26 cellular contexts compared by ENCODE assay signal in genomic region chr22:32849501-32849900, GRCh38. TPM values are rescaled to one million over a fixed set of nuclear protein-coding genes. Genes with fewer than 3 reads are reported as not detected.
DNase-seq lines count a peak whose midpoint lies in the region; ATAC-seq, FAIRE-seq and TF ChIP-seq lines count a peak whose summit lies in the region.
"Had no signal": no experiment of that assay in that cellular context is flagged by ENCODE, and none has a peak within 500 bp of the region (broad histone marks: within the 10 kb centered on the region; RNA-seq: fewer than 3 reads in every experiment).

No MANE protein-coding gene starts in this region.

- H3K79me2 ChIP-seq in K562 (ENCODE audit: control insufficient read depth, insufficient read depth, low read length) (no peaks in the 10 kb centered on the region), osteoblast (ENCODE audit: insufficient read depth, low read length) (peaks cover 76% of the 10 kb centered on the region)

- H3K9me1 ChIP-seq in K562 (ENCODE audit: control insufficient read depth, insufficient read depth, low read length): no peaks in the 10 kb centered on the region

- H3K4me1 ChIP-seq in K562 (replicated peaks in 1 of 2; ENCODE audit: control insufficient read depth in 2 of 2, insufficient read depth in 2 of 2, low read length in 2 of 2) (peaks cover 4 to 10% of the 10 kb centered on the region in 2 experiments; a peak in 3 of 5 replicates), thyroid gland (peaks cover 88 to 99% of the 10 kb centered on the region in 2 donors), osteoblast (ENCODE audit: insufficient read depth, low read length) (peaks cover 9% of the 10 kb centered on the region)

- H2AFZ ChIP-seq in K562 (ENCODE audit: low read depth, low read length) (no peak overlapping the region), osteoblast (ENCODE audit: low read length) (no peak overlapping the region)

- H3K36me3 ChIP-seq in K562 (ENCODE audit: control insufficient read depth, insufficient read depth, low read length) (no peaks in the 10 kb centered on the region), thyroid gland (no peaks in the 10 kb centered on the region), osteoblast (ENCODE audit: insufficient read depth, low read length) (peaks cover 88% of the 10 kb centered on the region)

- no peak for FAIRE-seq in K562 (lab: Jason Lieb, UNC)

- CTCF ChIA-PET in K562 (lab: Yijun Ruan, JAX; ENCODE audit: low intra/inter-chr PET ratio): no interaction called here

- H3K27ac ChIP-seq in K562 (ENCODE audit: extremely low read depth, low read depth, low read length): no peak overlapping the region
- peak overlapping the region; percentile 95 to 97 (median 96) for H3K27ac ChIP-seq in thyroid gland
- H3K27ac ChIP-seq in osteoblast (ENCODE audit: low read depth, low read length): no peak overlapping the region
- H3K27ac ChIP-seq: 22Rv1, cardiac muscle cell had no signal

- TF ChIP-seq EP300 in K562 (IDR thresholded peaks at IDR 0.05; ENCODE audit: low read length): no peak

- no peak for ATAC-seq in K562
- no peak for ATAC-seq in GM21360 (IDR thresholded peaks at IDR 0.05; ENCODE audit: unreplicated experiment)
- no peak for ATAC-seq in HG02885 (IDR thresholded peaks at IDR 0.05; ENCODE audit: poor library complexity, unreplicated experiment)
- ATAC-seq: activated CD8-positive, alpha-beta T cell treated with anti-CD3 and anti-CD28 coated beads for 36 hours; activated T-helper 17 cell treated with anti-CD3 and anti-CD28 coated beads, Interleukin-2, amount 50 U/mL, for 72 hours; esophagus mucosa had no signal

- H4K20me1 ChIP-seq in K562 (replicated peaks; ENCODE audit: control insufficient read depth, insufficient read depth, low read length) (no peaks in the 10 kb centered on the region), osteoblast (ENCODE audit: insufficient read depth, low read length) (peaks cover 94% of the 10 kb centered on the region)

- in situ Hi-C loops in K562 (cut with MboI): no loop called here

- H3K9ac ChIP-seq in K562 (ENCODE audit: insufficient read depth in 1 of 2, low read depth in 2 of 2, low read length in 2 of 2): no peak overlapping the region
- H3K9ac ChIP-seq: SK-N-SH had no signal

- POLR2A ChIA-PET in K562 (lab: Yijun Ruan, JAX): interaction anchor here (1.1 kb wide), 1 partner anchor 10 kb away, joined by 5 read pairs; no protein-coding TSS in a partner anchor

- no TSS peak for BruUV-seq in K562 (replicated peaks; lab: Mats Ljungman, UMichigan)

- H3K9me3 ChIP-seq in K562 (replicated peaks; ENCODE audit: control insufficient read depth, insufficient read depth, low read depth, low read length): no peaks in the 10 kb centered on the region
- no peaks in the 10 kb centered on the region for H3K9me3 ChIP-seq in thyroid gland
- no peaks in the 10 kb centered on the region for H3K9me3 ChIP-seq in osteoblast (ENCODE audit: low read depth, low read length)
- H3K9me3 ChIP-seq: SK-N-SH, tibial nerve had no signal

- no peak for TF ChIP-seq POLR2A in K562 (conservative IDR thresholded peaks at IDR 0.05)
- TF ChIP-seq POLR2A in thyroid gland (IDR thresholded peaks at IDR 0.05): no peak

- intact Hi-C loops in K562 (cut with micrococcal nuclease) (no loop called here), thyroid gland (cut with DNase I) (no loop called here)

- H3K27me3 ChIP-seq in K562 (ENCODE audit: control insufficient read depth in 2 of 2, insufficient read depth in 2 of 2, low read length in 2 of 2) (peaks cover 0 to 22% of the 10 kb centered on the region in 2 experiments; a peak in 2 of 5 replicates), thyroid gland (no peaks in the 10 kb centered on the region), osteoblast (ENCODE audit: insufficient read depth, low read length) (no peaks in the 10 kb centered on the region)
- H3K27me3 ChIP-seq: cardiac muscle cell, tibial nerve had no signal

- no peak for TF ChIP-seq RAD21 in K562 (CRISPR knock-in tag; conservative IDR thresholded peaks at IDR 0.05 in 1 of 2, IDR thresholded peaks at IDR 0.05 in 1 of 2)

- 15% methylated on average over 4 of the region's 4 CpGs for WGBS in K562 (ENCODE audit: insufficient coverage, low coverage, missing lambda C conversion rate)
- WGBS in thyroid gland, 2 donors: 47% methylated on average over 3 to 4 of the region's 4 CpGs

- H3K4me2 ChIP-seq in K562 (ENCODE audit: insufficient read depth, low read length): no peak overlapping the region
- no peak overlapping the region for H3K4me2 ChIP-seq in osteoblast (ENCODE audit: insufficient read depth, low read length)
- H3K4me2 ChIP-seq: SK-N-SH had no signal

- DNase-seq in DMS 273 (lab: John Stamatoyannopoulos, UW; ENCODE audit: unreplicated experiment) (peak; percentile 14), DMS 273 treated with DMSO at 0.1 percent for 48 hours (lab: John Stamatoyannopoulos, UW) (no peak), K562 (ENCODE audit: extremely low read depth in 1 of 4, low spot score in 3 of 4) (no peak), medulla oblongata (ENCODE audit: extremely low spot score) (peak; percentile 19), thyroid gland (peak; percentile 46 to 56), osteoblast (ENCODE audit: insufficient read length, low spot score, missing footprints) (no peak)
- DNase-seq: activated CD4-positive, CD25-positive, alpha-beta regulatory T cell treated with anti-CD3 and anti-CD28 coated beads, Interleukin-2, amount 50 U/mL, for 72 hours; activated CD8-positive, alpha-beta T cell treated with anti-CD3 and anti-CD28 coated beads for 36 hours; anterior cingulate cortex; Calu3; HCEC 1CT; islet precursor cell; NCI-H1105 treated with DMSO at 0.1 percent for 48 hours; NCI-H2029; NCI-H446; NCI-H774; SK-N-SH; stimulated activated naive CD4-positive, alpha-beta T cell treated with Interleukin-2 at 50 U/mL for 16 hours had no signal

- TF ChIP-seq CTCF in K562 (IDR thresholded peaks at IDR 0.05 in 2 of 3, conservative IDR thresholded peaks at IDR 0.05 in 1 of 3; ENCODE audit: insufficient read depth in 2 of 3, low read depth in 1 of 3, low read length in 3 of 3): no peak
- TF ChIP-seq CTCF in thyroid gland (IDR thresholded peaks at IDR 0.05): no peak
- TF ChIP-seq CTCF in osteoblast (IDR thresholded peaks at IDR 0.05; ENCODE audit: extremely low read depth, low read depth, low read length): no peak

- H3K4me3 ChIP-seq in K562: no peak overlapping the region
- no peak overlapping the region for H3K4me3 ChIP-seq in thyroid gland (replicated peaks in 1 of 3)
- no peak overlapping the region for H3K4me3 ChIP-seq in osteoblast (ENCODE audit: insufficient read depth, low read length)
- H3K4me3 ChIP-seq: cardiac muscle cell, tibial nerve had no signal

TF ChIP-seq in K562, 482 proteins besides CTCF, POLR2A, EP300 and RAD21:
- TF ChIP-seq MAFF (IDR thresholded peaks at IDR 0.05; ENCODE audit: low read length) (no peak), NFIC (IDR thresholded peaks at IDR 0.05) (0 out of 2 replicates have a peak, but pooled peaks have one; percentile 9), SUPT5H (IDR thresholded peaks at IDR 0.05) (no peak)

RNA-seq across cellular contexts. Expression of gene TIMP3, which starts 48.0 kb away (rescaled TPM):
- total RNA-seq in K562 (2011; cell fraction: chromatin; rRNA removed; ENCODE audit: low replicate concordance): 0.21 and 0.25 TPM in 2 replicates
- 0.13 and 0.50 TPM in 2 replicates for total RNA-seq in K562 (2011; cell fraction: nucleolus; rRNA removed)
- 0.29 and 0.84 TPM in 2 replicates for total RNA-seq in K562 (2011; cell fraction: nucleoplasm; rRNA removed)
- total RNA-seq in K562 (2014; rRNA removed) (0.14 and 0.16 TPM in 2 replicates), K562 (2014; rRNA removed; fragmentation: Illumina TruSeq; extraction: Trizol) (0.18 and 0.19 TPM in 2 replicates), K562 (2015; rRNA removed; fragmentation: Illumina TruSeq; extraction: Trizol) (0.07 and 0.15 TPM in 2 replicates), K562 (2021) (0.73 and 0.89 TPM in 2 replicates), thyroid gland (100 to 1,000 TPM; 424 to 772 (median 543) TPM), osteoblast (1,020 and 1,293 TPM in 2 replicates)
- polyA plus RNA-seq in K562 (2011; rRNA removed) (0.20 and 0.24 TPM in 2 replicates), K562 (2014; fragmentation: Illumina TruSeq; extraction: Trizol) (0.25 and 0.28 TPM in 2 replicates), K562 (2014; fragmentation: Nextera tagmentation; extraction: Ambion mirVana) (under 1 TPM; 0.10 to 0.20 TPM), K562 (2014; rRNA removed) (0.07 and 0.20 TPM in 2 replicates)
- polyA plus RNA-seq in K562 (2011; cell fraction: cytosol; rRNA removed): 0.12 and 0.22 TPM in 2 replicates
- 0.09 and 0.10 TPM in 2 replicates for polyA plus RNA-seq in K562 (2011; cell fraction: nucleus; rRNA removed)
- polyA plus RNA-seq in K562 (2012): 0.74 and 1.3 TPM in 2 replicates
- polyA minus RNA-seq in K562 (2011; rRNA and poly(A)+ RNA removed): 0.28 and 0.30 TPM in 2 replicates
- 0.19 and 0.36 TPM in 2 replicates for polyA minus RNA-seq in K562 (2011; cell fraction: cytosol; rRNA and poly(A)+ RNA removed)
- polyA minus RNA-seq in K562 (2011; cell fraction: nucleus; rRNA and poly(A)+ RNA removed): 0.11 and 0.13 TPM in 2 replicates
- total RNA-seq: activated T-helper 17 cell treated with anti-CD3 and anti-CD28 coated beads, Interleukin-2, amount 50 U/mL, for 72 hours; HT-29 had no signal

Comparison
In these comparisons a context has a peak if more than half of its experiments do, and no peak if none do; other contexts are left out.
1. DNase-seq: peak in DMS 273 (single experiment), medulla oblongata (single experiment) and thyroid gland (2 of 2); none in DMS 273 treated with DMSO at 0.1 percent for 48 hours (single experiment), K562 (0 of 4) and osteoblast (single experiment).
2. H3K27ac ChIP-seq: peak in thyroid gland (3 of 3); none in K562 (single experiment) and osteoblast (single experiment).
3. RNA of gene TIMP3, which starts 48.0 kb away (total RNA-seq): 1,020 to 1,293 TPM in osteoblast and 424 to 772 TPM in thyroid gland; 0.07 to 0.89 TPM in K562; every median in the first group is over 100 times any median in the second.